ENCODE assay signal across 1 cellular context in the genomic region with DNA sequence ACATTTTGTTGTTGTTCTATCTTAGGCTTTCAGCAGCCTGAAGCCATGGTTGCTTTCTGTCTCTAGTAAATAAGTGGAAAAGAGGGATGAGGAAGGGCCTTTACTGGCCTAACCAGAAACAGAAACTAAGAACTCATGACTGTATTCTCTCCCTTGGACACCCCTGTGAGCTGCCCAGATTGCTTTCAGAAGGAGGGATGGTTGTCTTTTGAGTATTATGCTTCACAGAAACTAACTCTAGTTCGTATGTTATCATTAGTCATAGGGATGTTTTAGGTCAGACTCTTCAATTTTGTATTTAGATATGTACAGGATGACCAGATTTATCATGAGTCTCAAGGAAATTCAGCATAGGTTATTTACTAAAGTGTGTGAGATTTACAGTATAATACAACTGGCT.
TF ChIP-seq lines count a peak whose summit lies in the region.

No MANE protein-coding gene starts in this region.

TF ChIP-seq in IMR-90, 13 proteins besides CTCF, POLR2A, EP300 and RAD21:
- TF ChIP-seq CEBPB (IDR thresholded peaks at IDR 0.05; ENCODE audit: low read depth, low read length) (no peak), MAFK (IDR thresholded peaks at IDR 0.05; ENCODE audit: low read depth, low read length) (no peak), FOS (IDR thresholded peaks at IDR 0.05; ENCODE audit: low read depth, low read length) (no peak), MXI1 (IDR thresholded peaks at IDR 0.05; ENCODE audit: borderline replicate concordance, low read depth, low read length) (no peak), BHLHE40 (IDR thresholded peaks at IDR 0.05; ENCODE audit: low read depth, low read length) (no peak), RCOR1 (IDR thresholded peaks at IDR 0.05; ENCODE audit: insufficient replicate concordance, low read length) (no peak), NFE2L2 (IDR thresholded peaks at IDR 0.05; ENCODE audit: low read depth, low read length) (no peak), MAZ (IDR thresholded peaks at IDR 0.05; ENCODE audit: borderline replicate concordance, low read depth, low read length) (no peak), CHD1 (IDR thresholded peaks at IDR 0.05; ENCODE audit: low read depth, low read length) (no peak)
- TF ChIP-seq, protein P1, sequence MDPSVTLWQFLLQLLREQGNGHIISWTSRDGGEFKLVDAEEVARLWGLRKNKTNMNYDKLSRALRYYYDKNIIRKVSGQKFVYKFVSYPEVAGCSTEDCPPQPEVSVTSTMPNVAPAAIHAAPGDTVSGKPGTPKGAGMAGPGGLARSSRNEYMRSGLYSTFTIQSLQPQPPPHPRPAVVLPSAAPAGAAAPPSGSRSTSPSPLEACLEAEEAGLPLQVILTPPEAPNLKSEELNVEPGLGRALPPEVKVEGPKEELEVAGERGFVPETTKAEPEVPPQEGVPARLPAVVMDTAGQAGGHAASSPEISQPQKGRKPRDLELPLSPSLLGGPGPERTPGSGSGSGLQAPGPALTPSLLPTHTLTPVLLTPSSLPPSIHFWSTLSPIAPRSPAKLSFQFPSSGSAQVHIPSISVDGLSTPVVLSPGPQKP (IDR thresholded peaks at IDR 0.05; ENCODE audit: borderline replicate concordance, low read depth, low read length) = no peak
